Comparison of ENCODE assay signal across 17 cellular contexts in genomic region chr7:109309790-109310189, GRCh38.
A peak's percentile ranks its signal among the peaks of the same experiment; 100 is the strongest.
DNase-seq lines count a peak whose midpoint lies in the region; ATAC-seq and TF ChIP-seq lines count a peak whose summit lies in the region.
"Had no signal": no experiment of that assay in that cellular context is flagged by ENCODE, and none has a peak within 500 bp of the region (broad histone marks: within the 10 kb centered on the region; RNA-seq: fewer than 3 reads in every experiment).

No MANE protein-coding gene starts in this region.

- TF ChIP-seq CTCF in prostate gland (IDR thresholded peaks at IDR 0.05) (no peak), mucosa of descending colon (IDR thresholded peaks at IDR 0.05) (no peak)

- H3K4ac ChIP-seq in mesenchymal stem cell (ENCODE audit: low read depth in 1 of 2, low read length in 2 of 2) = no peak overlapping the region

- no peaks in the 10 kb centered on the region for H3K27me3 ChIP-seq in mesenchymal stem cell (ENCODE audit: control insufficient read depth in 1 of 2, insufficient read depth in 1 of 2, low read length in 2 of 2)
- H3K27me3 ChIP-seq in aorta (ENCODE audit: control insufficient read depth in 1 of 2, insufficient read depth in 2 of 2, low read length in 1 of 2) = no peaks in the 10 kb centered on the region
- H3K27me3 ChIP-seq in prostate gland (replicated peaks; ENCODE audit: insufficient read depth) = no peaks in the 10 kb centered on the region
- H3K27me3 ChIP-seq: BE2C, BLaER1 had no signal

- no peak overlapping the region for H3K14ac ChIP-seq in mesenchymal stem cell (ENCODE audit: low read length in 2 of 2)

- H3K36me3 ChIP-seq in mesenchymal stem cell (ENCODE audit: control insufficient read depth in 1 of 2, insufficient read depth in 2 of 2, low read depth in 1 of 2, low read length in 2 of 2) (no peaks in the 10 kb centered on the region), aorta (ENCODE audit: control insufficient read depth in 1 of 2, insufficient read depth in 2 of 2, low read length in 1 of 2) (no peaks in the 10 kb centered on the region), prostate gland (no peaks in the 10 kb centered on the region), mucosa of descending colon (ENCODE audit: low read depth) (no peaks in the 10 kb centered on the region)
- H3K36me3 ChIP-seq: BE2C, BLaER1 had no signal

- H3K4me2 ChIP-seq in mesenchymal stem cell (ENCODE audit: low read length, poor library complexity, severe bottlenecking) = no peak overlapping the region
- H3K4me2 ChIP-seq: BLaER1 had no signal

- H3K4me3 ChIP-seq in mesenchymal stem cell (ENCODE audit: insufficient read depth in 1 of 2, low read depth in 1 of 2, low read length in 2 of 2) = no peak overlapping the region
- H3K4me3 ChIP-seq in aorta (ENCODE audit: low read length in 2 of 2) = no peak overlapping the region
- H3K4me3 ChIP-seq in prostate gland = no peak overlapping the region
- no peak overlapping the region for H3K4me3 ChIP-seq in mucosa of descending colon
- H3K4me3 ChIP-seq: BLaER1 had no signal

- H3K4me1 ChIP-seq in mesenchymal stem cell (ENCODE audit: control insufficient read depth, insufficient read depth, low read depth, low read length) (no peaks in the 10 kb centered on the region), aorta (ENCODE audit: control insufficient read depth in 1 of 2, insufficient read depth in 2 of 2, low read length in 2 of 2) (no peaks in the 10 kb centered on the region), prostate gland (replicated peaks) (no peaks in the 10 kb centered on the region), mucosa of descending colon (ENCODE audit: low read depth) (no peaks in the 10 kb centered on the region)
- H3K4me1 ChIP-seq: BE2C, BLaER1 had no signal

- H2AK5ac ChIP-seq in mesenchymal stem cell (ENCODE audit: low read length, severe bottlenecking) = no peak overlapping the region

- H3K18ac ChIP-seq in mesenchymal stem cell (ENCODE audit: low read depth in 1 of 2, low read length in 2 of 2) = no peak overlapping the region

- H4K8ac ChIP-seq in mesenchymal stem cell (ENCODE audit: low read length) = no peak overlapping the region

- no peaks in the 10 kb centered on the region for H3K79me1 ChIP-seq in mesenchymal stem cell (replicated peaks; ENCODE audit: low read length, poor library complexity, severe bottlenecking)

- H3K9me3 ChIP-seq in mesenchymal stem cell (ENCODE audit: control insufficient read depth, low read length) (peaks cover 39% of the 10 kb centered on the region), aorta (ENCODE audit: control insufficient read depth, low read length) (peaks cover 1% of the 10 kb centered on the region), prostate gland (no peaks in the 10 kb centered on the region), mucosa of descending colon (peaks cover 52% of the 10 kb centered on the region)
- H3K9me3 ChIP-seq: BE2C had no signal

- no peak overlapping the region for H3K23ac ChIP-seq in mesenchymal stem cell (ENCODE audit: low read length in 2 of 2)

- no peak overlapping the region for H2BK12ac ChIP-seq in mesenchymal stem cell (ENCODE audit: low read length in 2 of 2)

- H3K27ac ChIP-seq in angular gyrus (ENCODE audit: low read depth, low read length) (peak overlapping the region; percentile 20), mesenchymal stem cell (ENCODE audit: low read length, poor library complexity, severe bottlenecking) (no peak overlapping the region), aorta (ENCODE audit: low read depth in 1 of 2, low read length in 2 of 2) (no peak overlapping the region), prostate gland (no peak overlapping the region)
- H3K27ac ChIP-seq: BLaER1 had no signal

- TF ChIP-seq POLR2A in prostate gland (IDR thresholded peaks at IDR 0.05) = no peak

- DNase-seq in mesenchymal stem cell = no peak
- no peak for DNase-seq in aorta
- no peak for DNase-seq in prostate gland (ENCODE audit: low spot score)
- DNase-seq in cardiac septum (ENCODE audit: low spot score) = no peak
- DNase-seq in mucosa of descending colon = no peak
- DNase-seq: 8988T; ACHN; BE2C; C1 segment of cervical spinal cord; CD4-positive, alpha-beta memory T cell; CD4-positive, CD25-positive, alpha-beta regulatory T cell; CD8-positive, alpha-beta memory T cell; COR-L47; DMS79 treated with DMSO at 0.1 percent for 48 hours; GF-D8 had no signal

- no peak overlapping the region for H2BK120ac ChIP-seq in mesenchymal stem cell (ENCODE audit: low read depth, low read length)

- no peak overlapping the region for H2BK15ac ChIP-seq in mesenchymal stem cell (ENCODE audit: low read depth, poor library complexity, severe bottlenecking)

- H2AFZ ChIP-seq in mesenchymal stem cell (ENCODE audit: low read depth, low read length) = no peak overlapping the region

- peak overlapping the region; percentile 3 for H4K91ac ChIP-seq in mesenchymal stem cell (ENCODE audit: low read length)

- WGBS in mesenchymal stem cell = 93% methylated on average over 3 of the region's 3 CpGs
- 95% methylated on average over 3 of the region's 3 CpGs for WGBS in aorta, 2 donors
- 98% methylated on average over 3 of the region's 3 CpGs for WGBS in prostate gland

- H3K9ac ChIP-seq in mesenchymal stem cell (ENCODE audit: low read length) = no peak overlapping the region
- H3K9ac ChIP-seq: BLaER1 had no signal

- no peak overlapping the region for H2BK5ac ChIP-seq in mesenchymal stem cell (ENCODE audit: low read depth, low read length, poor library complexity, severe bottlenecking)

- intact Hi-C loops in aorta (cut with DNase I) (no loop called here), prostate gland (cut with DNase I) (no loop called here), cardiac septum (cut with DNase I) (no loop called here), mucosa of descending colon (cut with DNase I, micrococcal nuclease) (no loop called here)

- ATAC-seq in aorta (ENCODE audit: low FRiP score) (peak; percentile 41), mucosa of descending colon (no peak)
